In genomic region chr15:39079296-39079834, GRCh38 we compare ENCODE assay signal across 14 cellular contexts.
DNase-seq lines count a peak whose midpoint lies in the region; ATAC-seq and TF ChIP-seq lines count a peak whose summit lies in the region.
"Had no signal": no experiment of that assay in that cellular context is flagged by ENCODE, and none has a peak within 500 bp of the region (broad histone marks: within the 10 kb centered on the region; RNA-seq: fewer than 3 reads in every experiment).

No MANE protein-coding gene starts in this region.

- no peak overlapping the region for H3K4me2 ChIP-seq in fibroblast of lung (ENCODE audit: extremely low read depth, insufficient read depth, low read length)

- H3K9me3 ChIP-seq in RWPE2 (ENCODE audit: severe bottlenecking) (no peaks in the 10 kb centered on the region), fibroblast of lung (ENCODE audit: control insufficient read depth, insufficient read depth, low read depth, low read length) (no peaks in the 10 kb centered on the region), adrenal gland (replicated peaks in 1 of 3) (no peaks in the 10 kb centered on the region)
- no peaks in the 10 kb centered on the region for H3K9me3 ChIP-seq in CD4-positive, alpha-beta T cell (ENCODE audit: control insufficient read depth, low read length)
- H3K9me3 ChIP-seq: sigmoid colon, thoracic aorta had no signal

- intact Hi-C loops in adrenal gland (cut with DNase I): no loop called here
- intact Hi-C loops in CD4-positive, alpha-beta T cell (cut with DNase I, micrococcal nuclease): no loop called here

- H3K4me1 Mint-ChIP-seq in CD4-positive, alpha-beta T cell (ENCODE audit: low read depth): no peaks in the 10 kb centered on the region
- H3K4me1 Mint-ChIP-seq: naive thymus-derived CD4-positive, alpha-beta T cell had no signal

- TF ChIP-seq CTCF in RWPE2 (IDR thresholded peaks at IDR 0.05; ENCODE audit: poor library complexity, severe bottlenecking) (peak; percentile 13), fibroblast of lung (conservative IDR thresholded peaks at IDR 0.05 in 1 of 2, IDR thresholded peaks at IDR 0.05 in 1 of 2; ENCODE audit: low read depth in 1 of 2, low read length in 2 of 2) (no peak), adrenal gland (IDR thresholded peaks at IDR 0.05) (no peak)
- TF ChIP-seq CTCF in CD4-positive, alpha-beta T cell (IDR thresholded peaks at IDR 0.05): no peak

- H3K9me3 Mint-ChIP-seq in CD4-positive, alpha-beta T cell: no peaks in the 10 kb centered on the region
- H3K9me3 Mint-ChIP-seq: activated naive CD8-positive, alpha-beta T cell treated with anti-CD3 and anti-CD28 coated beads, Interleukin-2, amount 10 ng/mL, durations not matched to agents 7 days and 5 days; naive thymus-derived CD4-positive, alpha-beta T cell had no signal

- 61 to 82% (median 68%) methylated on average over 6 of the region's 6 CpGs for WGBS in adrenal gland, 4 donors

- ATAC-seq in RWPE2 (ENCODE audit: low read depth) (peak; percentile 92), HG03565 (IDR thresholded peaks at IDR 0.05; ENCODE audit: unreplicated experiment) (no peak)
- no peak for ATAC-seq in CD4-positive, alpha-beta T cell (ENCODE audit: poor library complexity)
- ATAC-seq: naive thymus-derived CD4-positive, alpha-beta T cell; Panc1 had no signal

- no peak overlapping the region for H3K27ac Mint-ChIP-seq in CD4-positive, alpha-beta T cell
- H3K27ac Mint-ChIP-seq: activated naive CD8-positive, alpha-beta T cell treated with anti-CD3 and anti-CD28 coated beads, Interleukin-2, amount 10 ng/mL, durations not matched to agents 7 days and 5 days; naive thymus-derived CD4-positive, alpha-beta T cell had no signal

- H3K27me3 ChIP-seq in RWPE2 (ENCODE audit: insufficient read depth, poor library complexity, severe bottlenecking): no peaks in the 10 kb centered on the region
- H3K27me3 ChIP-seq in fibroblast of lung (ENCODE audit: control insufficient read depth, insufficient read depth, low read length): no peaks in the 10 kb centered on the region
- no peaks in the 10 kb centered on the region for H3K27me3 ChIP-seq in adrenal gland
- no peaks in the 10 kb centered on the region for H3K27me3 ChIP-seq in CD4-positive, alpha-beta T cell (ENCODE audit: control insufficient read depth, insufficient read depth, low read length)
- H3K27me3 ChIP-seq: sigmoid colon had no signal

- H3K27ac ChIP-seq in RWPE2 (ENCODE audit: poor library complexity, severe bottlenecking) (peak overlapping the region; percentile 79), fibroblast of lung (ENCODE audit: insufficient read depth, low read length) (no peak overlapping the region), adrenal gland (no peak overlapping the region)
- no peak overlapping the region for H3K27ac ChIP-seq in CD4-positive, alpha-beta T cell (ENCODE audit: low read depth, low read length)
- H3K27ac ChIP-seq: thoracic aorta had no signal

- CTCF ChIA-PET in CD4-positive, alpha-beta T cell (lab: Charles Lee): no interaction called here

- H3K79me2 ChIP-seq in fibroblast of lung (ENCODE audit: control insufficient read depth, insufficient read depth, low read length): no peaks in the 10 kb centered on the region

- H3K27me3 Mint-ChIP-seq in CD4-positive, alpha-beta T cell: peaks cover 25% of the 10 kb centered on the region

- DNase-seq in H4 (ENCODE audit: low spot score) (peak; percentile 55), RWPE2 (ENCODE audit: low spot score) (peak; percentile 96), fibroblast of lung (ENCODE audit: low read depth in 2 of 2) (peak; percentile 48 to 95), skeletal muscle cell (ENCODE audit: low read depth) (peak; percentile 89), adrenal gland (no peak)
- DNase-seq in activated CD8-positive, alpha-beta memory T cell treated with anti-CD3 and anti-CD28 coated beads, Interleukin-2, amount 50 U/mL, for 48 hours: no peak
- no peak for DNase-seq in CD4-positive, alpha-beta T cell
- DNase-seq: activated naive CD8-positive, alpha-beta T cell treated with anti-CD3 and anti-CD28 coated beads, Interleukin-2, amount 10 ng/mL, durations not matched to agents 7 days and 5 days; DMS79; naive thymus-derived CD4-positive, alpha-beta T cell; sigmoid colon had no signal

- H4K20me1 ChIP-seq in fibroblast of lung (ENCODE audit: control insufficient read depth, extremely low read depth, insufficient read depth, low read length): no peaks in the 10 kb centered on the region

- H3K36me3 Mint-ChIP-seq in CD4-positive, alpha-beta T cell (ENCODE audit: low read depth): no peaks in the 10 kb centered on the region
- H3K36me3 Mint-ChIP-seq: activated naive CD8-positive, alpha-beta T cell treated with anti-CD3 and anti-CD28 coated beads, Interleukin-2, amount 10 ng/mL, durations not matched to agents 7 days and 5 days; naive thymus-derived CD4-positive, alpha-beta T cell had no signal

- POLR2A ChIA-PET in CD4-positive, alpha-beta T cell (lab: Charles Lee): no interaction called here

- no peak overlapping the region for H2AFZ ChIP-seq in fibroblast of lung (ENCODE audit: low read length)

- H3K36me3 ChIP-seq in RWPE2 (ENCODE audit: low read depth) (no peaks in the 10 kb centered on the region), fibroblast of lung (ENCODE audit: control insufficient read depth, insufficient read depth, low read length) (no peaks in the 10 kb centered on the region), adrenal gland (replicated peaks in 1 of 2) (no peaks in the 10 kb centered on the region)
- H3K36me3 ChIP-seq: sigmoid colon, thoracic aorta had no signal

- H3K4me3 ChIP-seq in RWPE2 (ENCODE audit: severe bottlenecking): no peak overlapping the region
- H3K4me3 ChIP-seq in fibroblast of lung (replicated peaks in 1 of 4; ENCODE audit: control extremely low read depth in 1 of 4, insufficient read depth in 1 of 4, low read depth in 3 of 4, low read length in 4 of 4): no peak overlapping the region
- H3K4me3 ChIP-seq in skeletal muscle cell (ENCODE audit: low read depth, low read length): no peak overlapping the region
- no peak overlapping the region for H3K4me3 ChIP-seq in adrenal gland
- H3K4me3 ChIP-seq: sigmoid colon, thoracic aorta had no signal

- peaks cover 8% of the 10 kb centered on the region for H3K4me1 ChIP-seq in RWPE2 (ENCODE audit: insufficient read depth, poor library complexity, severe bottlenecking)
- peaks cover 5% of the 10 kb centered on the region for H3K4me1 ChIP-seq in fibroblast of lung (ENCODE audit: control insufficient read depth, extremely low read depth, insufficient read depth, low read length)
- H3K4me1 ChIP-seq in adrenal gland (replicated peaks in 1 of 2): no peaks in the 10 kb centered on the region

- no peak overlapping the region for H3K4me3 Mint-ChIP-seq in CD4-positive, alpha-beta T cell
- H3K4me3 Mint-ChIP-seq: activated naive CD8-positive, alpha-beta T cell treated with anti-CD3 and anti-CD28 coated beads, Interleukin-2, amount 10 ng/mL, durations not matched to agents 7 days and 5 days; naive thymus-derived CD4-positive, alpha-beta T cell had no signal

- TF ChIP-seq POLR2A in adrenal gland (IDR thresholded peaks at IDR 0.05): no peak

- H3K9ac ChIP-seq in fibroblast of lung (ENCODE audit: insufficient read depth, low read length): no peak overlapping the region

Comparison
In these comparisons a context has a peak if more than half of its experiments do, and no peak if none do; other contexts are left out.
1. DNase-seq: peak in H4 (single experiment), RWPE2 (single experiment), fibroblast of lung (2 of 2) and skeletal muscle cell (single experiment); none in activated CD8-positive, alpha-beta memory T cell treated with anti-CD3 and anti-CD28 coated beads, Interleukin-2, amount 50 U/mL, for 48 hours (single experiment), adrenal gland (0 of 7) and CD4-positive, alpha-beta T cell (0 of 10).